ENCODE assay signal across 21 cellular contexts in the genomic region with DNA sequence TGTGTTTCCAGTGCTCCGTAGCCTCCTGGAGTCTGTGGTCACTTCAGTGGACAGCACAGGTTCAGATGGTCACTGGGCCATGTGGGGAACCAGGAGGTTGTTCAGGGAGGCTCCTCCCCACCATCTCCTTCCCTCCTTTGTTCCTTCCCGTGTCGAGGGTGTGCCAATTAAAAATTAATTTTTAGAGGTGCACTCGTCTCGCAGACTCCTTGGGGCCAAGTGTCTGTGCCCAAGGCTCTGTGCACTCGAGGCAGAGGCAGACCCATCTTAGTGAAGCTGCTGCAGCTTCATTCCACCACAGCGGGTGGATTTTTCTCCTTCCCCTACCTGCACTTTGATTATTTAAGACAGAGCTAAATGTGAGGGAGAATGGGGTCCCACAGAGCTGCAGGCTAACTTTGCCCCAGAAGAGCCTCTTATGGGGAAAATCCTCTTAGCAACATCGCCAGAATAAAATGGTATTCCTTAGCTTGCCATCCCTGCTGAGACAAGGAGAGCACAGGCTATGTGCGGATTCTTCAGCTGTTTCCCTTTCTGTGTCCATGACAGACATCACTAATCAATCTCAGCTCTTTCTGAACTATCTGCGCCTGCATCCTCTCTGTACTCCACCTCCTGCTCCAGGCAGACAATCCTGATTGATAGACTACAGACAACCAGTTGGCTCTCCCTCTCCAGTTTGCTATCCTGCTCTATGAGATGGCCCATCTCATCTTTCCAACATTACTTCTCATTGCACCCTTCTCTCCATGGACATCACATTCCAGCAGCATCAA.
"Had no signal": no experiment of that assay in that cellular context is flagged by ENCODE, and none has a peak within 500 bp of the region (broad histone marks: within the 10 kb centered on the region; RNA-seq: fewer than 3 reads in every experiment).

No MANE protein-coding gene starts in this region.

- ATAC-seq: effector memory CD8-positive, alpha-beta T cell; left lung; naive thymus-derived CD8-positive, alpha-beta T cell; psoas muscle; right cardiac atrium; stimulated activated effector memory CD8-positive, alpha-beta T cell treated with anti-CD3 and anti-CD28 coated beads, Interleukin-12 subunit alpha, Interleukin-12 subunit beta, amount 100 ng/mL, for 72 hours had no signal

- H3K4me1 Mint-ChIP-seq: nephron progenitor cell had no signal

- H3K27ac Mint-ChIP-seq: nephron progenitor cell had no signal

- H3K4me3 Mint-ChIP-seq: effector memory CD8-positive, alpha-beta T cell; naive thymus-derived CD8-positive, alpha-beta T cell; nephron progenitor cell; stimulated activated effector memory CD8-positive, alpha-beta T cell treated with anti-CD3 and anti-CD28 coated beads, Interleukin-12 subunit alpha, Interleukin-12 subunit beta, amount 100 ng/mL, for 72 hours had no signal

- DNase-seq: cortex of kidney; effector memory CD8-positive, alpha-beta T cell; hypothalamus; kidney; left lung; mesendoderm; naive thymus-derived CD8-positive, alpha-beta T cell; nephron progenitor cell; nucleus accumbens; ovary; posterior cingulate gyrus; psoas muscle; right cardiac atrium; sigmoid colon; stimulated activated CD4-positive, alpha-beta T cell treated with anti-CD3 and anti-CD28 coated beads, Interleukin-2, amount 100 ng/mL, for 24 hours; stimulated activated CD4-positive, alpha-beta T cell treated with anti-CD3 and anti-CD28 coated beads, Interleukin-4, amount 100 ng/mL, for 24 hours; stimulated activated naive CD4-positive, alpha-beta T cell treated with Interleukin-2 at 50 U/mL for 16 hours; stomach; thyroid gland; trophoblast cell had no signal

- H3K27me3 Mint-ChIP-seq: effector memory CD8-positive, alpha-beta T cell; naive thymus-derived CD8-positive, alpha-beta T cell had no signal

- H3K36me3 Mint-ChIP-seq: stimulated activated effector memory CD8-positive, alpha-beta T cell treated with anti-CD3 and anti-CD28 coated beads, Interleukin-12 subunit alpha, Interleukin-12 subunit beta, amount 100 ng/mL, for 72 hours had no signal
